Comparison of ENCODE assay signal across 1 cellular context in genomic region chr16:67454104-67454503, GRCh38.
TF ChIP-seq lines count a peak whose summit lies in the region.

No MANE protein-coding gene starts in this region.

TF ChIP-seq in WTC11, 78 proteins besides CTCF, POLR2A, EP300 and RAD21 (continued from another document):
- no peak for TF ChIP-seq RELA (CRISPR knock-in tag; IDR thresholded peaks at IDR 0.05; ENCODE audit: borderline replicate concordance)
- TF ChIP-seq, protein P1, sequence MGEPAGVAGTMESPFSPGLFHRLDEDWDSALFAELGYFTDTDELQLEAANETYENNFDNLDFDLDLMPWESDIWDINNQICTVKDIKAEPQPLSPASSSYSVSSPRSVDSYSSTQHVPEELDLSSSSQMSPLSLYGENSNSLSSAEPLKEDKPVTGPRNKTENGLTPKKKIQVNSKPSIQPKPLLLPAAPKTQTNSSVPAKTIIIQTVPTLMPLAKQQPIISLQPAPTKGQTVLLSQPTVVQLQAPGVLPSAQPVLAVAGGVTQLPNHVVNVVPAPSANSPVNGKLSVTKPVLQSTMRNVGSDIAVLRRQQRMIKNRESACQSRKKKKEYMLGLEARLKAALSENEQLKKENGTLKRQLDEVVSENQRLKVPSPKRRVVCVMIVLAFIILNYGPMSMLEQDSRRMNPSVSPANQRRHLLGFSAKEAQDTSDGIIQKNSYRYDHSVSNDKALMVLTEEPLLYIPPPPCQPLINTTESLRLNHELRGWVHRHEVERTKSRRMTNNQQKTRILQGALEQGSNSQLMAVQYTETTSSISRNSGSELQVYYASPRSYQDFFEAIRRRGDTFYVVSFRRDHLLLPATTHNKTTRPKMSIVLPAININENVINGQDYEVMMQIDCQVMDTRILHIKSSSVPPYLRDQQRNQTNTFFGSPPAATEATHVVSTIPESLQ (CRISPR knock-in tag; IDR thresholded peaks at IDR 0.05): no peak
- TF ChIP-seq, protein P2, sequence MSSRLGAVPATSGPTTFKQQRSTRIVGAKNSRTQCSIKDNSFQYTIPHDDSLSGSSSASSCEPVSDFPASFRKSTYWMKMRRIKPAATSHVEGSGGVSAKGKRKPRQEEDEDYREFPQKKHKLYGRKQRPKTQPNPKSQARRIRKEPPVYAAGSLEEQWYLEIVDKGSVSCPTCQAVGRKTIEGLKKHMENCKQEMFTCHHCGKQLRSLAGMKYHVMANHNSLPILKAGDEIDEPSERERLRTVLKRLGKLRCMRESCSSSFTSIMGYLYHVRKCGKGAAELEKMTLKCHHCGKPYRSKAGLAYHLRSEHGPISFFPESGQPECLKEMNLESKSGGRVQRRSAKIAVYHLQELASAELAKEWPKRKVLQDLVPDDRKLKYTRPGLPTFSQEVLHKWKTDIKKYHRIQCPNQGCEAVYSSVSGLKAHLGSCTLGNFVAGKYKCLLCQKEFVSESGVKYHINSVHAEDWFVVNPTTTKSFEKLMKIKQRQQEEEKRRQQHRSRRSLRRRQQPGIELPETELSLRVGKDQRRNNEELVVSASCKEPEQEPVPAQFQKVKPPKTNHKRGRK (CRISPR knock-in tag; IDR thresholded peaks at IDR 0.05; ENCODE audit: borderline replicate concordance): no peak
- no peak for TF ChIP-seq ZNF423 (CRISPR knock-in tag; IDR thresholded peaks at IDR 0.05)
- TF ChIP-seq, protein P3, sequence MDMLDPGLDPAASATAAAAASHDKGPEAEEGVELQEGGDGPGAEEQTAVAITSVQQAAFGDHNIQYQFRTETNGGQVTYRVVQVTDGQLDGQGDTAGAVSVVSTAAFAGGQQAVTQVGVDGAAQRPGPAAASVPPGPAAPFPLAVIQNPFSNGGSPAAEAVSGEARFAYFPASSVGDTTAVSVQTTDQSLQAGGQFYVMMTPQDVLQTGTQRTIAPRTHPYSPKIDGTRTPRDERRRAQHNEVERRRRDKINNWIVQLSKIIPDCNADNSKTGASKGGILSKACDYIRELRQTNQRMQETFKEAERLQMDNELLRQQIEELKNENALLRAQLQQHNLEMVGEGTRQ (CRISPR knock-in tag; IDR thresholded peaks at IDR 0.05): no peak
- TF ChIP-seq, protein P4, sequence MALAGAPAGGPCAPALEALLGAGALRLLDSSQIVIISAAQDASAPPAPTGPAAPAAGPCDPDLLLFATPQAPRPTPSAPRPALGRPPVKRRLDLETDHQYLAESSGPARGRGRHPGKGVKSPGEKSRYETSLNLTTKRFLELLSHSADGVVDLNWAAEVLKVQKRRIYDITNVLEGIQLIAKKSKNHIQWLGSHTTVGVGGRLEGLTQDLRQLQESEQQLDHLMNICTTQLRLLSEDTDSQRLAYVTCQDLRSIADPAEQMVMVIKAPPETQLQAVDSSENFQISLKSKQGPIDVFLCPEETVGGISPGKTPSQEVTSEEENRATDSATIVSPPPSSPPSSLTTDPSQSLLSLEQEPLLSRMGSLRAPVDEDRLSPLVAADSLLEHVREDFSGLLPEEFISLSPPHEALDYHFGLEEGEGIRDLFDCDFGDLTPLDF (CRISPR knock-in tag; IDR thresholded peaks at IDR 0.05): no peak
- TF ChIP-seq CBFB (CRISPR knock-in tag; IDR thresholded peaks at IDR 0.05; ENCODE audit: low read depth): no peak
- no peak for TF ChIP-seq ATF1 (CRISPR knock-in tag; IDR thresholded peaks at IDR 0.05)
- TF ChIP-seq, protein P5, sequence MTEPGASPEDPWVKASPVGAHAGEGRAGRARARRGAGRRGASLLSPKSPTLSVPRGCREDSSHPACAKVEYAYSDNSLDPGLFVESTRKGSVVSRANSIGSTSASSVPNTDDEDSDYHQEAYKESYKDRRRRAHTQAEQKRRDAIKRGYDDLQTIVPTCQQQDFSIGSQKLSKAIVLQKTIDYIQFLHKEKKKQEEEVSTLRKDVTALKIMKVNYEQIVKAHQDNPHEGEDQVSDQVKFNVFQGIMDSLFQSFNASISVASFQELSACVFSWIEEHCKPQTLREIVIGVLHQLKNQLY (CRISPR knock-in tag; IDR thresholded peaks at IDR 0.05): no peak
- no peak for TF ChIP-seq PRDM15 (CRISPR knock-in tag; IDR thresholded peaks at IDR 0.05)
- no peak for TF ChIP-seq MXD4 (CRISPR knock-in tag; IDR thresholded peaks at IDR 0.05; ENCODE audit: borderline replicate concordance)
- no peak for TF ChIP-seq NR2C2 (CRISPR knock-in tag; IDR thresholded peaks at IDR 0.05)
- no peak for TF ChIP-seq CREB1 (CRISPR knock-in tag; IDR thresholded peaks at IDR 0.05)
